1 cellular context compared by ENCODE assay signal in the genomic region with DNA sequence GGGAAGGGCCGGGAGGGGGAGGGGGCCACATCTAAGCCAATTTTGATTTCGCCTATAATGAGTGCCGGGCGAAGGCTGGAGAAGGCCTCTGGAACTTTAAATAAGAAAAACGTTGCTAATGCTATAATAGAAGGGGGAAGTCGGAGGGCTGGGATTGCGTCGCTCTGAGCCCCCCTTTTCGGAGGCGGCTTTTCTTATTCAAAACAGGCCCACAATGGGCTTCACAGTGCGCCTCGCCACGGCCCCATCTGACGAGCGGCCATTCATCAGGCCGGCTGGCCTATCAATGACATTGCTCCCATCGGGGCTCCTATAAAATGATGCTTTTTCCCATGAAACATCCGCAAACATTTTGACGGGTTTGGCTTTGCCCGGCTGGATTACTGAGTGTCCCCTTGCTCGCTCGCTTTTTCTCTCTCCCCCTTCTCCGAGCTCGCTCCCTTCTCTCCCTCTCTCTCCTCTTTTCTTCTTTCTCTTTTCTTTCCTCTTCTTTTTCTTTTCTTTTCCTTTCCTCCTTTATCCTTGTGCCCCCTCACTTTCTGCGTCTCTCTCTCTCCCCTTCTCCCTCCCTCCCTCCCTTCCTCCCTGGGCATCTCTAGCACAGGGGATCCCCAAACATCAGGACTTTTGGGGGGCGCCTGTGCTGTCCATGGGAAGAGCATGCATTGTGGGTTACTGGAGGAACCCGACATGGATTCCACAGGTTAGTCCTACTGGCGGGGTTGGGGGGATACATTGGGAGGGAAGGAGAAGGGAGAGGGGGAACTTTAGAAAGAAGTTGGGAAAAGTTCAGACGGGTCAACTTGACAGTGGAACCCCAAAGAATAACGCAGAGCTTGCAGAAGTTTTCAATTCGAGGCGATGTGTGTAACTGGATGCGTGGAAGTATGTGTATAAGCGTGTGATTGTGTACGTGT.
TF ChIP-seq lines count a peak whose summit lies in the region.

A gene (plus strand): TSS at position 344 of the 917 bp plus-strand sequence. CDS start 317 bp downstream, at position 661.

TF ChIP-seq in HepG2, 621 proteins besides CTCF, POLR2A, EP300 and RAD21:
- no peak for TF ChIP-seq SMYD3 (CRISPR knock-in tag; IDR thresholded peaks at IDR 0.05)
- peak; percentile 60; the same call in 1 of the 2 replicates for TF ChIP-seq EZH2 (conservative IDR thresholded peaks at IDR 0.05; ENCODE audit: low read depth, low read length)
- TF ChIP-seq NFYB (CRISPR knock-in tag; IDR thresholded peaks at IDR 0.05), result no peak
- TF ChIP-seq, protein P1, sequence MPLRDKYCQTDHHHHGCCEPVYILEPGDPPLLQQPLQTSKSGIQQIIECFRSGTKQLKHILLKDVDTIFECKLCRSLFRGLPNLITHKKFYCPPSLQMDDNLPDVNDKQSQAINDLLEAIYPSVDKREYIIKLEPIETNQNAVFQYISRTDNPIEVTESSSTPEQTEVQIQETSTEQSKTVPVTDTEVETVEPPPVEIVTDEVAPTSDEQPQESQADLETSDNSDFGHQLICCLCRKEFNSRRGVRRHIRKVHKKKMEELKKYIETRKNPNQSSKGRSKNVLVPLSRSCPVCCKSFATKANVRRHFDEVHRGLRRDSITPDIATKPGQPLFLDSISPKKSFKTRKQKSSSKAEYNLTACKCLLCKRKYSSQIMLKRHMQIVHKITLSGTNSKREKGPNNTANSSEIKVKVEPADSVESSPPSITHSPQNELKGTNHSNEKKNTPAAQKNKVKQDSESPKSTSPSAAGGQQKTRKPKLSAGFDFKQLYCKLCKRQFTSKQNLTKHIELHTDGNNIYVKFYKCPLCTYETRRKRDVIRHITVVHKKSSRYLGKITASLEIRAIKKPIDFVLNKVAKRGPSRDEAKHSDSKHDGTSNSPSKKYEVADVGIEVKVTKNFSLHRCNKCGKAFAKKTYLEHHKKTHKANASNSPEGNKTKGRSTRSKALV (CRISPR knock-in tag; IDR thresholded peaks at IDR 0.05), result no peak
